Comparison of ENCODE assay signal across 1 cellular context in genomic region chr3:73351423-73352071, GRCh38.
TF ChIP-seq lines count a peak whose summit lies in the region.

No MANE protein-coding gene starts in this region.

TF ChIP-seq in SK-N-SH treated with all-trans-retinoic acid at 6 μM for 48 hours, 23 proteins besides CTCF, POLR2A, EP300 and RAD21 (continued from another document):
- TF ChIP-seq, protein P1, sequence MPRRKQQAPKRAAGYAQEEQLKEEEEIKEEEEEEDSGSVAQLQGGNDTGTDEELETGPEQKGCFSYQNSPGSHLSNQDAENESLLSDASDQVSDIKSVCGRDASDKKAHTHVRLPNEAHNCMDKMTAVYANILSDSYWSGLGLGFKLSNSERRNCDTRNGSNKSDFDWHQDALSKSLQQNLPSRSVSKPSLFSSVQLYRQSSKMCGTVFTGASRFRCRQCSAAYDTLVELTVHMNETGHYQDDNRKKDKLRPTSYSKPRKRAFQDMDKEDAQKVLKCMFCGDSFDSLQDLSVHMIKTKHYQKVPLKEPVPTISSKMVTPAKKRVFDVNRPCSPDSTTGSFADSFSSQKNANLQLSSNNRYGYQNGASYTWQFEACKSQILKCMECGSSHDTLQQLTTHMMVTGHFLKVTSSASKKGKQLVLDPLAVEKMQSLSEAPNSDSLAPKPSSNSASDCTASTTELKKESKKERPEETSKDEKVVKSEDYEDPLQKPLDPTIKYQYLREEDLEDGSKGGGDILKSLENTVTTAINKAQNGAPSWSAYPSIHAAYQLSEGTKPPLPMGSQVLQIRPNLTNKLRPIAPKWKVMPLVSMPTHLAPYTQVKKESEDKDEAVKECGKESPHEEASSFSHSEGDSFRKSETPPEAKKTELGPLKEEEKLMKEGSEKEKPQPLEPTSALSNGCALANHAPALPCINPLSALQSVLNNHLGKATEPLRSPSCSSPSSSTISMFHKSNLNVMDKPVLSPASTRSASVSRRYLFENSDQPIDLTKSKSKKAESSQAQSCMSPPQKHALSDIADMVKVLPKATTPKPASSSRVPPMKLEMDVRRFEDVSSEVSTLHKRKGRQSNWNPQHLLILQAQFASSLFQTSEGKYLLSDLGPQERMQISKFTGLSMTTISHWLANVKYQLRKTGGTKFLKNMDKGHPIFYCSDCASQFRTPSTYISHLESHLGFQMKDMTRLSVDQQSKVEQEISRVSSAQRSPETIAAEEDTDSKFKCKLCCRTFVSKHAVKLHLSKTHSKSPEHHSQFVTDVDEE (CRISPR knock-in tag; IDR thresholded peaks at IDR 0.05), result peak; percentile 67; the same call in 1 of the 2 replicates
- TF ChIP-seq ZC3H10 (CRISPR knock-in tag; IDR thresholded peaks at IDR 0.05) (no peak), ZNF565 (CRISPR knock-in tag; conservative IDR thresholded peaks at IDR 0.05; ENCODE audit: low read depth) (no peak), ZNF70 (CRISPR knock-in tag; IDR thresholded peaks at IDR 0.05) (no peak), PPARA (CRISPR knock-in tag; IDR thresholded peaks at IDR 0.05; ENCODE audit: borderline replicate concordance) (no peak), POU6F1 (CRISPR knock-in tag; IDR thresholded peaks at IDR 0.05; ENCODE audit: borderline replicate concordance, low read depth) (no peak; the same call in 1 of the 2 replicates), CSDC2 (CRISPR knock-in tag; IDR thresholded peaks at IDR 0.05) (no peak)
